In the genomic region with DNA sequence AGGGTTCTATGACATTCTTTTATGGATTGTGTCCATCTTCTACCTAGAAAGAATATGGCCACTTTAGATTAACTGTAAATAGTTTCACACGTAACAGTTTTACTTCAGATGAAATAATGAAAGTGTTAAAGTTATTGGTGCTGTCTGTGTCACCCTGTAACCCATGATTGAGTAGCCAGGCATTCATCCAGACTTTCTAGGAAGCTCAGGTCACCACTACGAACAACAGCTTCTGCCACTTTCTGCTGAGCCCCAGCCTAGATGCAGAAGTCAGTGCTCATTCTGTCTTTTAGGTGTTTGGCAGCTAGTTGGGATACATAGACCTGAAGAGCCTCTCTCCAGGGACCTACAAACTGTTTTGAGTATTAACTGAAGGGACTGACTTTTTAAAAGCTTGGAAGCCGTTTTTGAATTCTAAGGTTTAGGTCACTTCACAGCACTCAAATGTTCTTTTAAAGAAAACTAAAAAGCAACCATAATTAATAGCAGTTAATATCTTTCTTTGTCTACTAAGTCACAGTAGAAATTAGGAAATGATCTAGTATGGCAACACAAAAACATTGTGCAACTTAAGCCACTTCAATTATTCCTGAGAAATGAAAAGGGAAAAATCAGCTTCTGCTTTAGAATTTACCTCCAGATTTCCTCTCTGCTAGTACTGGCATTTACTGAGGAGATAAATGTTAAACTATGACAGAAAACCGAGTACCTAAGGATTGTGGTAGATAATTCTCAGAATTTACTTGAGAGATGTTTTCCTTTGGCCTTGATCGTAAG, we compare ENCODE assay signal across 1 cellular context.
TF ChIP-seq lines count a peak whose summit lies in the region.

No MANE protein-coding gene starts in this region.

TF ChIP-seq in H1, 55 proteins besides CTCF, POLR2A, EP300 and RAD21:
- TF ChIP-seq BRCA1 (IDR thresholded peaks at IDR 0.05; ENCODE audit: low read depth, low read length) (no peak), SIRT6 (IDR thresholded peaks at IDR 0.05; ENCODE audit: low read length) (no peak), SAP30 (IDR thresholded peaks at IDR 0.05; ENCODE audit: insufficient read depth, insufficient replicate concordance, low read length) (no peak), HDAC6 (IDR thresholded peaks at IDR 0.05; ENCODE audit: low read depth, low read length) (no peak), GTF2F1 (IDR thresholded peaks at IDR 0.05; ENCODE audit: borderline replicate concordance, low read depth, low read length) (no peak)
